14 cellular contexts compared by ENCODE assay signal in the genomic region with DNA sequence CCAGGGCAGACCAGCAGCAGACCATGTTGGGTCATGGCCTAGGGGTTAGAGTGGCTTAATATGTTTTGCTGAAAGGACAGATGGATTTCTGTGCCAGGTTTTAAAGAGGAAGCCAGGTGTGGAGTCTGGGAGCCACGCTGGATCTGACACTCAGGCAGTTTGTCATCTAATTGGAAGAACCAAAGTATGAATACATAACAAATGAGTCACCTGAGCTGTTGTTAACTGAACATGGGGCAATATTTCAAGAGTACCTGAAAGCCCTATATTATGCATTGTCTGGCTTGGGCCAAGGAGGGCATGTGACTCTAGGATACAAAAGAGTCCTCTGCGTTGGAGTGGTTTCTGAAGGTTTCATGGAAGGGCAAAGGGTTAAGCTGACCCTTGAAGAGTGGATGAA.
DNase-seq lines count a peak whose midpoint lies in the region; ATAC-seq and TF ChIP-seq lines count a peak whose summit lies in the region.
"Had no signal": no experiment of that assay in that cellular context is flagged by ENCODE, and none has a peak within 500 bp of the region (broad histone marks: within the 10 kb centered on the region; RNA-seq: fewer than 3 reads in every experiment).

No MANE protein-coding gene starts in this region.

- no peaks in the 10 kb centered on the region for H3K27me3 ChIP-seq in thyroid gland
- H3K27me3 ChIP-seq: BLaER1 had no signal

- H3K36me3 ChIP-seq in mucosa of descending colon (ENCODE audit: low read depth), result no peaks in the 10 kb centered on the region
- H3K36me3 ChIP-seq in thyroid gland, result no peaks in the 10 kb centered on the region
- H3K36me3 ChIP-seq: BLaER1 had no signal

- H3K9me3 ChIP-seq in mucosa of descending colon (no peaks in the 10 kb centered on the region), thyroid gland (no peaks in the 10 kb centered on the region)
- H3K9me3 ChIP-seq: BLaER1 had no signal

- no peak for TF ChIP-seq POLR2A in thyroid gland (IDR thresholded peaks at IDR 0.05)

- TF ChIP-seq CTCF in mucosa of descending colon (IDR thresholded peaks at IDR 0.05), result no peak
- no peak for TF ChIP-seq CTCF in thyroid gland (IDR thresholded peaks at IDR 0.05)

- no peaks in the 10 kb centered on the region for H3K4me1 ChIP-seq in mucosa of descending colon (ENCODE audit: low read depth)
- no peaks in the 10 kb centered on the region for H3K4me1 ChIP-seq in thyroid gland

- WGBS in thyroid gland, 2 donors, result 77 to 82% methylated on average over 2 of the region's 2 CpGs

- intact Hi-C loops in mucosa of descending colon (cut with DNase I, micrococcal nuclease), result no loop called here
- intact Hi-C loops in thyroid gland (cut with DNase I), result no loop called here

- DNase-seq in HCEC 1CT (peak; percentile 25), NCI-H2081 treated with DMSO at 0.1 percent for 48 hours (lab: John Stamatoyannopoulos, UW) (peak; percentile 71), RPMI7951 (ENCODE audit: low read depth) (peak; percentile 28), mucosa of descending colon (no peak), thyroid gland (no peak)
- DNase-seq: GOT3; KG1; naive thymus-derived CD4-positive, alpha-beta T cell; SIG-M5; stimulated activated CD4-positive, alpha-beta T cell treated with anti-CD3 and anti-CD28 coated beads, Interleukin-4, amount 100 ng/mL, for 24 hours had no signal

- ATAC-seq in mucosa of descending colon (peak; percentile 86), GM21529 (IDR thresholded peaks at IDR 0.05; ENCODE audit: unreplicated experiment) (no peak), HG02763 (IDR thresholded peaks at IDR 0.05; ENCODE audit: unreplicated experiment) (no peak)
- ATAC-seq: naive thymus-derived CD4-positive, alpha-beta T cell; stimulated activated effector memory CD8-positive, alpha-beta T cell treated with anti-CD3 and anti-CD28 coated beads, Interleukin-12 subunit alpha, Interleukin-12 subunit beta, amount 100 ng/mL, for 72 hours had no signal

- no peak overlapping the region for H3K27ac ChIP-seq in thyroid gland
- H3K27ac ChIP-seq: BLaER1 had no signal

- H3K4me3 ChIP-seq in mucosa of descending colon, result no peak overlapping the region
- no peak overlapping the region for H3K4me3 ChIP-seq in thyroid gland (replicated peaks in 1 of 3)
- H3K4me3 ChIP-seq: BLaER1 had no signal

Comparison
In these comparisons a context has a peak if more than half of its experiments do, and no peak if none do; other contexts are left out.
1. DNase-seq: peak in HCEC 1CT (single experiment), NCI-H2081 treated with DMSO at 0.1 percent for 48 hours (single experiment) and RPMI7951 (single experiment); none in mucosa of descending colon (0 of 3) and thyroid gland (0 of 2).